Comparison of ENCODE assay signal across 17 cellular contexts in the genomic region with DNA sequence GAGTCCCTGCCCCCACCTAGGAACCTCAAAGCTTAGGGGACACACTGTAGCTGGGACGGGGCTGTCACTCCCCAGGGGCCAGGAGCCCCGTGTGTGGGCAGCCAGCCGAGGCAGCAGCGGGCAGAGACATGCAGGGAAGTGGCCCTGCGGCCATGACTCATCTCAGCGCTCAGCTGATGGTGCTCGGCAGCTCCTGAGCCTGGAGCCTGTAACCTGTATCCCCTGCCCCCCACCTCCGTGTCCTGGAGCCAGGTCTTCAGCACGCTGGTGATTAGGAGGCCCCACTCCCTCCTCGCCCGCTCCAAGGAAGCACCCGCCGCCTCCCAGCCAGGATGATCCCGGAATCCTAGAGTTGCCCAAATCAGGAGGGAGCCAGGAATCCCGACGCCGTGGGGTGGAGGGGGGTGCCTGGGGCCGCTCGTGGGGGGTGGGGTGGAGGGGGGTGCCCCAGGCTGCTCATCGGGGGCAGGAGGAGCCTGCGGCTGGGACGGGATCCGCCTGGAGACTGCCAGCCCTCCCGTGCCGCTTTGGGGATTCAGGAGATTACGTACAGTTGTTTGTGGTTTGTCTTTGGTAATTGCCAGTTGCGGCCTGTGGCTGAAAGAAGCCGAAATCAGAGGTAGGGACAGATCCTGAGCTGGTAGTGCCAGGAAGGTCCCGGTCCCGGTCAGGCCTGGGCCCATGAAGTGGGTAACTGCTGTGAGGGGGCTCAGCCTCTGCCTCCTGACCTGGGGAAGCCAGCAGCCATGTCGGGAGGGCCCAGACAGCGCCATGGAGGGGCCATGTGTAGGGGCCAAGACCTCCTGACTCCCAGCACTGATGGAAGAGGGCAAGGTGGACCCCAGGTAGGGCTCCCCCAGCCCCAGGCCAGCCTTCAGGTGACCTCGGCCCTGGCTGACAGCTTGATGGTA. TPM values are rescaled to one million over a fixed set of nuclear protein-coding genes. Genes with fewer than 3 reads are reported as not detected.
A peak's percentile ranks its signal among the peaks of the same experiment; 100 is the strongest.
DNase-seq lines count a peak whose midpoint lies in the region; ATAC-seq, FAIRE-seq and TF ChIP-seq lines count a peak whose summit lies in the region.
"Had no signal": no experiment of that assay in that cellular context is flagged by ENCODE, and none has a peak within 500 bp of the region (broad histone marks: within the 10 kb centered on the region; RNA-seq: fewer than 3 reads in every experiment).

No MANE protein-coding gene starts in this region.

- no peak overlapping the region for H2AFZ ChIP-seq in K562 (ENCODE audit: low read depth, low read length)
- H2AFZ ChIP-seq: neural progenitor cell had no signal

- BruUV-seq in K562 (replicated peaks; lab: Mats Ljungman, UMichigan), result no TSS peak

- in situ Hi-C loops in K562 (cut with MboI), result no loop called here

- under 1% methylated on average over 19 of the region's 33 CpGs for WGBS in K562 (ENCODE audit: insufficient coverage, low coverage, missing lambda C conversion rate)
- WGBS in mesendoderm (ENCODE audit: extremely low coverage, insufficient coverage, low lambda C conversion rate), result no CpG with 5 or more reads among the region's 33 CpGs

- H2AK5ac ChIP-seq in mesendoderm (ENCODE audit: low read length), result no peak overlapping the region

- no peak overlapping the region for H4K5ac ChIP-seq in mesendoderm (ENCODE audit: low read length)

- H3K79me1 ChIP-seq in mesendoderm (ENCODE audit: low read length), result no peaks in the 10 kb centered on the region

- POLR2A ChIA-PET in K562 (lab: Yijun Ruan, JAX), result no interaction called here

- CTCF ChIA-PET in K562 (lab: Yijun Ruan, JAX; ENCODE audit: low intra/inter-chr PET ratio), result interaction anchor here (0.5 kb wide), 1 partner anchor 63 kb away, joined by 4 read pairs; no protein-coding TSS in a partner anchor

- no peak overlapping the region for H2BK15ac ChIP-seq in mesendoderm (replicated peaks; ENCODE audit: low read depth)

- no peaks in the 10 kb centered on the region for H3K36me3 ChIP-seq in K562 (ENCODE audit: control insufficient read depth, insufficient read depth, low read length)
- no peaks in the 10 kb centered on the region for H3K36me3 ChIP-seq in mesendoderm (ENCODE audit: control insufficient read depth, insufficient read depth, low read length)
- H3K36me3 ChIP-seq: cardiac muscle cell, neural progenitor cell had no signal

- no peak overlapping the region for H3K4ac ChIP-seq in mesendoderm (ENCODE audit: low read depth, low read length)

- no peak for TF ChIP-seq RAD21 in K562 (CRISPR knock-in tag; conservative IDR thresholded peaks at IDR 0.05 in 1 of 2, IDR thresholded peaks at IDR 0.05 in 1 of 2)

- H3K56ac ChIP-seq in mesendoderm (ENCODE audit: low read length), result peak overlapping the region; percentile 34

- no peak overlapping the region for H2BK5ac ChIP-seq in mesendoderm (ENCODE audit: low read length)

- no peak for TF ChIP-seq EP300 in K562 (IDR thresholded peaks at IDR 0.05; ENCODE audit: low read length)

- no peak overlapping the region for H3K18ac ChIP-seq in mesendoderm (ENCODE audit: low read length)

- H3K9me3 ChIP-seq in K562 (replicated peaks; ENCODE audit: control insufficient read depth, insufficient read depth, low read depth, low read length), result 0 out of 2 replicates have a peak, but pooled peaks cover 2% of the 10 kb centered on the region
- H3K9me3 ChIP-seq: Caco-2 had no signal

- H4K8ac ChIP-seq in mesendoderm (ENCODE audit: low read depth, low read length), result no peak overlapping the region

- no peaks in the 10 kb centered on the region for H3K9me1 ChIP-seq in K562 (ENCODE audit: control insufficient read depth, insufficient read depth, low read length)

- TF ChIP-seq CTCF in NB4 (IDR thresholded peaks at IDR 0.05; ENCODE audit: low read depth, low read length) (no peak), K562 (IDR thresholded peaks at IDR 0.05 in 2 of 3, conservative IDR thresholded peaks at IDR 0.05 in 1 of 3; ENCODE audit: insufficient read depth in 2 of 3, low read depth in 1 of 3, low read length in 3 of 3) (no peak), foreskin fibroblast (IDR thresholded peaks at IDR 0.05; ENCODE audit: low read depth, low read length) (no peak)

- H3K4me3 ChIP-seq in NB4 (ENCODE audit: low read depth, low read length), result no peak overlapping the region
- H3K4me3 ChIP-seq in K562, result no peak overlapping the region
- H3K4me3 ChIP-seq in mesendoderm (ENCODE audit: low read length), result no peak overlapping the region
- H3K4me3 ChIP-seq in foreskin fibroblast (ENCODE audit: low read depth in 1 of 2, low read length in 2 of 2), result no peak overlapping the region
- H3K4me3 ChIP-seq: cardiac muscle cell, neural progenitor cell had no signal

- H3K9ac ChIP-seq in K562 (ENCODE audit: insufficient read depth in 1 of 2, low read depth in 2 of 2, low read length in 2 of 2) (no peak overlapping the region), mesendoderm (ENCODE audit: low read length) (no peak overlapping the region)
- H3K9ac ChIP-seq: neural progenitor cell had no signal

- H2BK120ac ChIP-seq in mesendoderm (ENCODE audit: low read depth, low read length), result no peak overlapping the region

- H3K27me3 ChIP-seq in K562 (ENCODE audit: control insufficient read depth in 2 of 2, insufficient read depth in 2 of 2, low read length in 2 of 2) (peaks cover 7 to 38% of the 10 kb centered on the region in 2 experiments; a peak in 3 of 5 replicates), mesendoderm (ENCODE audit: insufficient read depth, low read length, poor library complexity) (no peaks in the 10 kb centered on the region)
- H3K27me3 ChIP-seq: cardiac muscle cell, neural progenitor cell had no signal

- peaks cover 10% of the 10 kb centered on the region; the same call in 1 of the 2 replicates for H4K20me1 ChIP-seq in K562 (replicated peaks; ENCODE audit: control insufficient read depth, insufficient read depth, low read length)

- intact Hi-C loops in K562 (cut with micrococcal nuclease), result no loop called here

- H3K4me1 ChIP-seq in K562 (replicated peaks in 1 of 2; ENCODE audit: control insufficient read depth in 2 of 2, insufficient read depth in 2 of 2, low read length in 2 of 2), result peaks cover 0 to 20% of the 10 kb centered on the region in 2 experiments; a peak in 1 of 5 replicates
- H3K4me1 ChIP-seq in mesendoderm (ENCODE audit: control insufficient read depth, low read depth, low read length), result no peaks in the 10 kb centered on the region
- H3K4me1 ChIP-seq: Caco-2 had no signal

- FAIRE-seq in K562 (lab: Jason Lieb, UNC), result no peak
- FAIRE-seq: kidney had no signal

- H3K79me2 ChIP-seq in K562 (ENCODE audit: control insufficient read depth, insufficient read depth, low read length) (no peaks in the 10 kb centered on the region), mesendoderm (ENCODE audit: control insufficient read depth, insufficient read depth, low read length) (no peaks in the 10 kb centered on the region)

- TF ChIP-seq POLR2A in NB4 (IDR thresholded peaks at IDR 0.05; ENCODE audit: extremely low read depth, insufficient read length) (no peak), K562 (conservative IDR thresholded peaks at IDR 0.05) (no peak)

- H3K4me2 ChIP-seq in K562 (ENCODE audit: insufficient read depth, low read length), result no peak overlapping the region
- H3K4me2 ChIP-seq in mesendoderm (ENCODE audit: low read length), result no peak overlapping the region
- H3K4me2 ChIP-seq: neural progenitor cell had no signal

- H3K27ac ChIP-seq in K562 (ENCODE audit: extremely low read depth, low read depth, low read length), result no peak overlapping the region
- no peak overlapping the region for H3K27ac ChIP-seq in mesendoderm (ENCODE audit: low read depth, low read length)
- H3K27ac ChIP-seq: cardiac muscle cell, neural progenitor cell, VCaP had no signal

- DNase-seq in Daoy (ENCODE audit: low read depth), result peak; percentile 67
- peak; percentile 59 for DNase-seq in NB4 (ENCODE audit: low read depth)
- no peak for DNase-seq in K562 (ENCODE audit: extremely low read depth in 1 of 4, low spot score in 3 of 4)
- peak; percentile 55 for DNase-seq in mesendoderm
- no peak for DNase-seq in KG1 (lab: John Stamatoyannopoulos, UW)
- no peak for DNase-seq in foreskin fibroblast
- DNase-seq in activated CD4-positive, CD25-positive, alpha-beta regulatory T cell treated with anti-CD3 and anti-CD28 coated beads, Interleukin-2, amount 50 U/mL, for 72 hours, result no peak
- DNase-seq: Caco-2; erythroblast; kidney; NCI-H1694 treated with DMSO at 0.1 percent for 48 hours; stimulated activated CD8-positive, alpha-beta memory T cell treated with anti-CD3 and anti-CD28 coated beads, Interleukin-4, amount 100 ng/mL, for 48 hours had no signal

- no peak overlapping the region for H3K23ac ChIP-seq in mesendoderm (ENCODE audit: low read length)

- ATAC-seq in K562 (no peak), GM19395 (IDR thresholded peaks at IDR 0.05; ENCODE audit: unreplicated experiment) (no peak)
- ATAC-seq: activated T-helper 17 cell treated with anti-CD3 and anti-CD28 coated beads, Interleukin-2, amount 50 U/mL, for 72 hours had no signal

RNA-seq across cellular contexts. Expression of gene SSTR5, which starts 35.3 kb away (rescaled TPM):
- not detected in 2 replicates for total RNA-seq in Daoy (2014; rRNA removed; shearing (Covaris generic))
- total RNA-seq in K562 (2011; cell fraction: chromatin; rRNA removed; ENCODE audit: low replicate concordance), result not detected in 2 replicates
- total RNA-seq in K562 (2011; cell fraction: nucleolus; rRNA removed), result not detected in 2 replicates
- not detected in 2 replicates for total RNA-seq in K562 (2011; cell fraction: nucleoplasm; rRNA removed)
- total RNA-seq in K562 (2014; rRNA removed) (not detected in 2 replicates), K562 (2014; rRNA removed; fragmentation: Illumina TruSeq; extraction: Trizol) (not detected in 2 replicates), K562 (2015; rRNA removed; fragmentation: Illumina TruSeq; extraction: Trizol) (not detected in 2 replicates), K562 (2021) (not detected in 2 replicates)
- polyA plus RNA-seq in K562 (2011; rRNA removed) (not detected in 2 replicates), K562 (2014; fragmentation: Illumina TruSeq; extraction: Trizol) (not detected in 2 replicates), K562 (2014; fragmentation: Nextera tagmentation; extraction: Ambion mirVana) (not detected), K562 (2014; rRNA removed) (not detected in 2 replicates)
- polyA plus RNA-seq in K562 (2011; cell fraction: cytosol; rRNA removed), result not detected in 2 replicates
- polyA plus RNA-seq in K562 (2011; cell fraction: nucleus; rRNA removed), result not detected in 2 replicates
- not detected in 2 replicates for polyA plus RNA-seq in K562 (2012)
- polyA minus RNA-seq in K562 (2011; rRNA and poly(A)+ RNA removed), result not detected in 2 replicates
- polyA minus RNA-seq in K562 (2011; cell fraction: cytosol; rRNA and poly(A)+ RNA removed), result not detected in 2 replicates
- not detected in 2 replicates for polyA minus RNA-seq in K562 (2011; cell fraction: nucleus; rRNA and poly(A)+ RNA removed)
- polyA plus RNA-seq in mesendoderm (2013, experiment 1 of 2), result 0.03 TPM
- not detected for polyA plus RNA-seq in mesendoderm (2013, experiment 2 of 2)
- total RNA-seq: activated T-helper 17 cell treated with anti-CD3 and anti-CD28 coated beads, Interleukin-2, amount 50 U/mL, for 72 hours; cardiac muscle cell had no signal
- polyA plus RNA-seq: cardiac muscle cell had no signal

RNA-seq across cellular contexts. Expression of gene SOX8, which starts 55.7 kb away (rescaled TPM):
- total RNA-seq in Daoy (2014; rRNA removed; shearing (Covaris generic)), result 0.17 TPM in 1 of 2 replicates, not detected in the other
- 0.40 and 1.9 TPM in 2 replicates for total RNA-seq in K562 (2011; cell fraction: chromatin; rRNA removed; ENCODE audit: low replicate concordance)
- total RNA-seq in K562 (2011; cell fraction: nucleolus; rRNA removed), result 0.66 and 1.3 TPM in 2 replicates
- total RNA-seq in K562 (2011; cell fraction: nucleoplasm; rRNA removed), result 0.37 and 0.38 TPM in 2 replicates
- total RNA-seq in K562 (2014; rRNA removed), result not detected in 2 replicates
- total RNA-seq in K562 (2014; rRNA removed; fragmentation: Illumina TruSeq; extraction: Trizol), result not detected in 2 replicates
- total RNA-seq in K562 (2015; rRNA removed; fragmentation: Illumina TruSeq; extraction: Trizol), result not detected in 2 replicates
- 0.07 TPM in 2 replicates for total RNA-seq in K562 (2021)
- 0.09 and 0.15 TPM in 2 replicates for polyA plus RNA-seq in K562 (2011; rRNA removed)
- 0.15 and 0.40 TPM in 2 replicates for polyA plus RNA-seq in K562 (2011; cell fraction: cytosol; rRNA removed)
- polyA plus RNA-seq in K562 (2011; cell fraction: nucleus; rRNA removed), result 0.79 and 1.9 TPM in 2 replicates
- polyA plus RNA-seq in K562 (2012), result 0.04 TPM in 2 replicates
- 0.04 TPM in 1 of 2 replicates, not detected in the other for polyA plus RNA-seq in K562 (2014; fragmentation: Illumina TruSeq; extraction: Trizol)
- not detected for polyA plus RNA-seq in K562 (2014; fragmentation: Nextera tagmentation; extraction: Ambion mirVana)
- polyA plus RNA-seq in K562 (2014; rRNA removed), result 0.11 and 0.15 TPM in 2 replicates
- 0.06 TPM in 1 of 2 replicates, not detected in the other for polyA minus RNA-seq in K562 (2011; rRNA and poly(A)+ RNA removed)
- not detected in 2 replicates for polyA minus RNA-seq in K562 (2011; cell fraction: cytosol; rRNA and poly(A)+ RNA removed)
- 0.22 and 0.40 TPM in 2 replicates for polyA minus RNA-seq in K562 (2011; cell fraction: nucleus; rRNA and poly(A)+ RNA removed)
- polyA plus RNA-seq in mesendoderm (2013, experiment 1 of 2), result 1.8 TPM
- 1.8 TPM for polyA plus RNA-seq in mesendoderm (2013, experiment 2 of 2)

RNA-seq across cellular contexts. Expression of gene C1QTNF8, which starts 58.8 kb away (rescaled TPM):
- not detected in 2 replicates for total RNA-seq in Daoy (2014; rRNA removed; shearing (Covaris generic))
- not detected in 2 replicates for total RNA-seq in K562 (2011; cell fraction: chromatin; rRNA removed; ENCODE audit: low replicate concordance)
- total RNA-seq in K562 (2011; cell fraction: nucleolus; rRNA removed), result not detected in 2 replicates
- total RNA-seq in K562 (2011; cell fraction: nucleoplasm; rRNA removed), result not detected in 2 replicates
- total RNA-seq in K562 (2014; rRNA removed), result not detected in 2 replicates
- total RNA-seq in K562 (2014; rRNA removed; fragmentation: Illumina TruSeq; extraction: Trizol), result not detected in 2 replicates
- total RNA-seq in K562 (2015; rRNA removed; fragmentation: Illumina TruSeq; extraction: Trizol), result not detected in 2 replicates
- total RNA-seq in K562 (2021), result not detected in 2 replicates
- not detected in 2 replicates for polyA plus RNA-seq in K562 (2011; rRNA removed)
- not detected in 2 replicates for polyA plus RNA-seq in K562 (2011; cell fraction: cytosol; rRNA removed)
- not detected in 2 replicates for polyA plus RNA-seq in K562 (2011; cell fraction: nucleus; rRNA removed)
- not detected in 2 replicates for polyA plus RNA-seq in K562 (2012)
- polyA plus RNA-seq in K562 (2014; fragmentation: Illumina TruSeq; extraction: Trizol), result not detected in 2 replicates
- polyA plus RNA-seq in K562 (2014; fragmentation: Nextera tagmentation; extraction: Ambion mirVana), result not detected
- not detected in 2 replicates for polyA plus RNA-seq in K562 (2014; rRNA removed)
- not detected in 2 replicates for polyA minus RNA-seq in K562 (2011; rRNA and poly(A)+ RNA removed)
- not detected in 2 replicates for polyA minus RNA-seq in K562 (2011; cell fraction: cytosol; rRNA and poly(A)+ RNA removed)
- not detected in 2 replicates for polyA minus RNA-seq in K562 (2011; cell fraction: nucleus; rRNA and poly(A)+ RNA removed)
- not detected for polyA plus RNA-seq in mesendoderm (2013, experiment 1 of 2)
- not detected for polyA plus RNA-seq in mesendoderm (2013, experiment 2 of 2)
- total RNA-seq: activated T-helper 17 cell treated with anti-CD3 and anti-CD28 coated beads, Interleukin-2, amount 50 U/mL, for 72 hours; Caco-2; kidney had no signal
- polyA plus RNA-seq: cardiac muscle cell had no signal

Comparison
In these comparisons a context has a peak if more than half of its experiments do, and no peak if none do; other contexts are left out.
1. DNase-seq: peak in Daoy (single experiment), NB4 (single experiment) and mesendoderm (single experiment); none in K562 (0 of 4), KG1 (single experiment), foreskin fibroblast (0 of 2) and activated CD4-positive, CD25-positive, alpha-beta regulatory T cell treated with anti-CD3 and anti-CD28 coated beads, Interleukin-2, amount 50 U/mL, for 72 hours (single experiment).